In genomic region chr5:96934695-96935555, GRCh38 we compare ENCODE assay signal across 1 cellular context.
TF ChIP-seq lines count a peak whose summit lies in the region.

No MANE protein-coding gene starts in this region.

TF ChIP-seq in HepG2, 621 proteins besides CTCF, POLR2A, EP300 and RAD21 (continued from another document and continues in another):
- TF ChIP-seq, protein P1, sequence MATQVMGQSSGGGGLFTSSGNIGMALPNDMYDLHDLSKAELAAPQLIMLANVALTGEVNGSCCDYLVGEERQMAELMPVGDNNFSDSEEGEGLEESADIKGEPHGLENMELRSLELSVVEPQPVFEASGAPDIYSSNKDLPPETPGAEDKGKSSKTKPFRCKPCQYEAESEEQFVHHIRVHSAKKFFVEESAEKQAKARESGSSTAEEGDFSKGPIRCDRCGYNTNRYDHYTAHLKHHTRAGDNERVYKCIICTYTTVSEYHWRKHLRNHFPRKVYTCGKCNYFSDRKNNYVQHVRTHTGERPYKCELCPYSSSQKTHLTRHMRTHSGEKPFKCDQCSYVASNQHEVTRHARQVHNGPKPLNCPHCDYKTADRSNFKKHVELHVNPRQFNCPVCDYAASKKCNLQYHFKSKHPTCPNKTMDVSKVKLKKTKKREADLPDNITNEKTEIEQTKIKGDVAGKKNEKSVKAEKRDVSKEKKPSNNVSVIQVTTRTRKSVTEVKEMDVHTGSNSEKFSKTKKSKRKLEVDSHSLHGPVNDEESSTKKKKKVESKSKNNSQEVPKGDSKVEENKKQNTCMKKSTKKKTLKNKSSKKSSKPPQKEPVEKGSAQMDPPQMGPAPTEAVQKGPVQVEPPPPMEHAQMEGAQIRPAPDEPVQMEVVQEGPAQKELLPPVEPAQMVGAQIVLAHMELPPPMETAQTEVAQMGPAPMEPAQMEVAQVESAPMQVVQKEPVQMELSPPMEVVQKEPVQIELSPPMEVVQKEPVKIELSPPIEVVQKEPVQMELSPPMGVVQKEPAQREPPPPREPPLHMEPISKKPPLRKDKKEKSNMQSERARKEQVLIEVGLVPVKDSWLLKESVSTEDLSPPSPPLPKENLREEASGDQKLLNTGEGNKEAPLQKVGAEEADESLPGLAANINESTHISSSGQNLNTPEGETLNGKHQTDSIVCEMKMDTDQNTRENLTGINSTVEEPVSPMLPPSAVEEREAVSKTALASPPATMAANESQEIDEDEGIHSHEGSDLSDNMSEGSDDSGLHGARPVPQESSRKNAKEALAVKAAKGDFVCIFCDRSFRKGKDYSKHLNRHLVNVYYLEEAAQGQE (IDR thresholded peaks at IDR 0.05; ENCODE audit: borderline replicate concordance in 1 of 2, low read depth in 1 of 2, low read length in 2 of 2): peak in 1 of 2 experiments; percentile 13; a peak in 1 of 4 replicates
- no peak for TF ChIP-seq SP1 (IDR thresholded peaks at IDR 0.05)
- peak; percentile 52 for TF ChIP-seq SP1 (CRISPR knock-in tag; IDR thresholded peaks at IDR 0.05)
- TF ChIP-seq, protein P2, sequence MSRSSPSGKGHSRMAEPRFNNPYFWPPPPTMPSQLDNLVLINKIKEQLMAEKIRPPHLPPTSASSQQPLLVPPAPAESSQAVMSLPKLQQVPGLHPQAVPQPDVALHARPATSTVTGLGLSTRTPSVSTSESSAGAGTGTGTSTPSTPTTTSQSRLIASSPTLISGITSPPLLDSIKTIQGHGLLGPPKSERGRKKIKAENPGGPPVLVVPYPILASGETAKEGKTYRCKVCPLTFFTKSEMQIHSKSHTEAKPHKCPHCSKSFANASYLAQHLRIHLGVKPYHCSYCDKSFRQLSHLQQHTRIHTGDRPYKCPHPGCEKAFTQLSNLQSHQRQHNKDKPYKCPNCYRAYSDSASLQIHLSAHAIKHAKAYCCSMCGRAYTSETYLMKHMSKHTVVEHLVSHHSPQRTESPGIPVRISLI (CRISPR knock-in tag; IDR thresholded peaks at IDR 0.05; ENCODE audit: borderline replicate concordance): no peak
- no peak for TF ChIP-seq MATR3 (CRISPR knock-in tag; IDR thresholded peaks at IDR 0.05)
- 0 out of 2 replicates have a peak, but pooled peaks have one; percentile 40 for TF ChIP-seq ZNF24 (IDR thresholded peaks at IDR 0.05)
- TF ChIP-seq ZNF597 (CRISPR knock-in tag; IDR thresholded peaks at IDR 0.05): no peak
- no peak for TF ChIP-seq ZNF766 (CRISPR knock-in tag; IDR thresholded peaks at IDR 0.05; ENCODE audit: borderline replicate concordance)
- peak; percentile 31; the same call in 1 of the 2 replicates for TF ChIP-seq TFAP4 (IDR thresholded peaks at IDR 0.05; ENCODE audit: borderline replicate concordance, low read depth)
- TF ChIP-seq, protein P3, sequence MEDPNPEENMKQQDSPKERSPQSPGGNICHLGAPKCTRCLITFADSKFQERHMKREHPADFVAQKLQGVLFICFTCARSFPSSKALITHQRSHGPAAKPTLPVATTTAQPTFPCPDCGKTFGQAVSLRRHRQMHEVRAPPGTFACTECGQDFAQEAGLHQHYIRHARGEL (CRISPR knock-in tag; IDR thresholded peaks at IDR 0.05): no peak
- peak; percentile 94 for TF ChIP-seq RBFOX2 (IDR thresholded peaks at IDR 0.05; ENCODE audit: low read depth, low read length)
- peak; percentile 49; the same call in 1 of the 2 replicates for TF ChIP-seq JUNB (CRISPR knock-in tag; IDR thresholded peaks at IDR 0.05; ENCODE audit: borderline replicate concordance)
- peak; percentile 75; the same call in 1 of the 2 replicates for TF ChIP-seq ETV6 (CRISPR knock-in tag; conservative IDR thresholded peaks at IDR 0.05)
- TF ChIP-seq PBX3 (CRISPR knock-in tag; IDR thresholded peaks at IDR 0.05; ENCODE audit: borderline replicate concordance): no peak; the same call in 1 of the 2 replicates
- TF ChIP-seq, protein P4, sequence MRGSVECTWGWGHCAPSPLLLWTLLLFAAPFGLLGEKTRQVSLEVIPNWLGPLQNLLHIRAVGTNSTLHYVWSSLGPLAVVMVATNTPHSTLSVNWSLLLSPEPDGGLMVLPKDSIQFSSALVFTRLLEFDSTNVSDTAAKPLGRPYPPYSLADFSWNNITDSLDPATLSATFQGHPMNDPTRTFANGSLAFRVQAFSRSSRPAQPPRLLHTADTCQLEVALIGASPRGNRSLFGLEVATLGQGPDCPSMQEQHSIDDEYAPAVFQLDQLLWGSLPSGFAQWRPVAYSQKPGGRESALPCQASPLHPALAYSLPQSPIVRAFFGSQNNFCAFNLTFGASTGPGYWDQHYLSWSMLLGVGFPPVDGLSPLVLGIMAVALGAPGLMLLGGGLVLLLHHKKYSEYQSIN (CRISPR knock-in tag; IDR thresholded peaks at IDR 0.05; ENCODE audit: borderline replicate concordance): 0 out of 2 replicates have a peak, but pooled peaks have one; percentile 29
- peak; percentile 94; the same call in 1 of the 2 replicates for TF ChIP-seq PCBP1 (IDR thresholded peaks at IDR 0.05; ENCODE audit: borderline replicate concordance, low read depth, low read length)
- TF ChIP-seq GATAD2A (CRISPR knock-in tag; IDR thresholded peaks at IDR 0.05): peak; percentile 7; the same call in 1 of the 2 replicates
- TF ChIP-seq ISL2 (CRISPR knock-in tag; IDR thresholded peaks at IDR 0.05): peak; percentile 53; the same call in 1 of the 2 replicates
- no peak for TF ChIP-seq NFE2 (CRISPR knock-in tag; IDR thresholded peaks at IDR 0.05)
- TF ChIP-seq, protein P5, sequence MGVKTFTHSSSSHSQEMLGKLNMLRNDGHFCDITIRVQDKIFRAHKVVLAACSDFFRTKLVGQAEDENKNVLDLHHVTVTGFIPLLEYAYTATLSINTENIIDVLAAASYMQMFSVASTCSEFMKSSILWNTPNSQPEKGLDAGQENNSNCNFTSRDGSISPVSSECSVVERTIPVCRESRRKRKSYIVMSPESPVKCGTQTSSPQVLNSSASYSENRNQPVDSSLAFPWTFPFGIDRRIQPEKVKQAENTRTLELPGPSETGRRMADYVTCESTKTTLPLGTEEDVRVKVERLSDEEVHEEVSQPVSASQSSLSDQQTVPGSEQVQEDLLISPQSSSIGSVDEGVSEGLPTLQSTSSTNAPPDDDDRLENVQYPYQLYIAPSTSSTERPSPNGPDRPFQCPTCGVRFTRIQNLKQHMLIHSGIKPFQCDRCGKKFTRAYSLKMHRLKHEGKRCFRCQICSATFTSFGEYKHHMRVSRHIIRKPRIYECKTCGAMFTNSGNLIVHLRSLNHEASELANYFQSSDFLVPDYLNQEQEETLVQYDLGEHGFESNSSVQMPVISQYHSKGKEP (CRISPR knock-in tag; IDR thresholded peaks at IDR 0.05): no peak
- TF ChIP-seq ZNF773 (CRISPR knock-in tag; IDR thresholded peaks at IDR 0.05; ENCODE audit: borderline replicate concordance): no peak
- TF ChIP-seq ZNF432 (CRISPR knock-in tag; IDR thresholded peaks at IDR 0.05; ENCODE audit: borderline replicate concordance): no peak
- TF ChIP-seq ZNF570 (CRISPR knock-in tag; IDR thresholded peaks at IDR 0.05; ENCODE audit: borderline replicate concordance): no peak
- TF ChIP-seq SAP130 (CRISPR knock-in tag; IDR thresholded peaks at IDR 0.05; ENCODE audit: low read depth): peak; percentile 89
- no peak for TF ChIP-seq ZSCAN12 (CRISPR knock-in tag; IDR thresholded peaks at IDR 0.05)
- TF ChIP-seq CBFB (CRISPR knock-in tag; IDR thresholded peaks at IDR 0.05): peak; percentile 93
- peak; percentile 53; the same call in 1 of the 2 replicates for TF ChIP-seq ZNF331 (CRISPR knock-in tag; IDR thresholded peaks at IDR 0.05)
- no peak for TF ChIP-seq ARID3A (IDR thresholded peaks at IDR 0.05; ENCODE audit: low read depth, low read length)
- TF ChIP-seq ZNF124 (CRISPR knock-in tag; IDR thresholded peaks at IDR 0.05): peak; percentile 9; the same call in 1 of the 2 replicates
- no peak for TF ChIP-seq ZNF567 (CRISPR knock-in tag; IDR thresholded peaks at IDR 0.05; ENCODE audit: borderline replicate concordance)
- no peak for TF ChIP-seq ZNF775 (CRISPR knock-in tag; IDR thresholded peaks at IDR 0.05; ENCODE audit: borderline replicate concordance)
- TF ChIP-seq ZKSCAN8 (CRISPR knock-in tag; IDR thresholded peaks at IDR 0.05; ENCODE audit: borderline replicate concordance): peak; percentile 79; the same call in 1 of the 2 replicates
- TF ChIP-seq ZBTB1 (CRISPR knock-in tag; IDR thresholded peaks at IDR 0.05; ENCODE audit: borderline replicate concordance): no peak
- TF ChIP-seq ZNF501 (CRISPR knock-in tag; IDR thresholded peaks at IDR 0.05): peak; percentile 1; the same call in 1 of the 2 replicates
- peak; percentile 13; the same call in 1 of the 2 replicates for TF ChIP-seq ZSCAN29 (CRISPR knock-in tag; conservative IDR thresholded peaks at IDR 0.05)
- TF ChIP-seq, protein P6, sequence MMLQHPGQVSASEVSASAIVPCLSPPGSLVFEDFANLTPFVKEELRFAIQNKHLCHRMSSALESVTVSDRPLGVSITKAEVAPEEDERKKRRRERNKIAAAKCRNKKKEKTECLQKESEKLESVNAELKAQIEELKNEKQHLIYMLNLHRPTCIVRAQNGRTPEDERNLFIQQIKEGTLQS (CRISPR knock-in tag; IDR thresholded peaks at IDR 0.05): 0 out of 2 replicates have a peak, but pooled peaks have one; percentile 31
- no peak; the same call in 1 of the 2 replicates for TF ChIP-seq HOXD1 (CRISPR knock-in tag; IDR thresholded peaks at IDR 0.05)
- TF ChIP-seq SRSF1 (optimal IDR thresholded peaks at IDR 0.05; ENCODE audit: low read depth, low read length): peak; percentile 50
- peak; percentile 66; the same call in 1 of the 2 replicates for TF ChIP-seq HDAC2 (CRISPR knock-in tag; IDR thresholded peaks at IDR 0.05)
- no peak for TF ChIP-seq RORA (CRISPR knock-in tag; IDR thresholded peaks at IDR 0.05)
- TF ChIP-seq ZNF160 (CRISPR knock-in tag; IDR thresholded peaks at IDR 0.05): peak; percentile 26; the same call in 1 of the 2 replicates
- no peak for TF ChIP-seq THYN1 (CRISPR knock-in tag; IDR thresholded peaks at IDR 0.05; ENCODE audit: borderline replicate concordance, low read depth)
- no peak for TF ChIP-seq IRF9 (CRISPR knock-in tag; IDR thresholded peaks at IDR 0.05; ENCODE audit: borderline replicate concordance)
- no peak; the same call in 1 of the 2 replicates for TF ChIP-seq KDM3A (CRISPR knock-in tag; IDR thresholded peaks at IDR 0.05; ENCODE audit: low read depth)
- peak; percentile 42; the same call in 1 of the 2 replicates for TF ChIP-seq ZBTB26 (CRISPR knock-in tag; IDR thresholded peaks at IDR 0.05; ENCODE audit: borderline replicate concordance)
- no peak for TF ChIP-seq ZEB1 (IDR thresholded peaks at IDR 0.05; ENCODE audit: insufficient replicate concordance, low read depth)
- TF ChIP-seq IRX3 (CRISPR knock-in tag; IDR thresholded peaks at IDR 0.05; ENCODE audit: borderline replicate concordance, low read depth): peak; percentile 79
- TF ChIP-seq ZNF263 (CRISPR knock-in tag; IDR thresholded peaks at IDR 0.05): no peak; the same call in none of the 2 replicates
